In genomic region chr17:39328815-39329214, GRCh38 we compare ENCODE assay signal across 18 cellular contexts.
DNase-seq lines count a peak whose midpoint lies in the region; ATAC-seq lines count a peak whose summit lies in the region.
"Had no signal": no experiment of that assay in that cellular context is flagged by ENCODE, and none has a peak within 500 bp of the region (broad histone marks: within the 10 kb centered on the region; RNA-seq: fewer than 3 reads in every experiment).

No MANE protein-coding gene starts in this region.

- H3K4me3 ChIP-seq in MG63, result no peak overlapping the region
- H3K4me3 ChIP-seq: GM12878, GM23248 had no signal

- peaks cover 12 to 20% of the 10 kb centered on the region in 2 donors for H3K4me1 Mint-ChIP-seq in stimulated activated naive B cell treated with anti-CD40 and anti-IgM and Interleukin-4, amounts not matched to agents 10 μg/mL and 1 μg/mL and 100 μg/mL, for 72 hours

- peaks cover 5 to 8% of the 10 kb centered on the region in 2 donors for H3K36me3 Mint-ChIP-seq in stimulated activated naive B cell treated with anti-CD40 and anti-IgM and Interleukin-4, amounts not matched to agents 10 μg/mL and 1 μg/mL and 100 μg/mL, for 72 hours

- ATAC-seq in stimulated activated naive B cell treated with anti-CD40 and anti-IgM and Interleukin-4, amounts not matched to agents 10 μg/mL and 1 μg/mL and 100 μg/mL, for 72 hours (replicated peaks), result no peak
- no peak for ATAC-seq in GM21529 (IDR thresholded peaks at IDR 0.05; ENCODE audit: unreplicated experiment)
- ATAC-seq: GM12878 had no signal

- no peaks in the 10 kb centered on the region for H3K36me3 ChIP-seq in MG63

- no peaks in the 10 kb centered on the region for H3K9me3 ChIP-seq in MG63

- H3K4me3 Mint-ChIP-seq in stimulated activated naive B cell treated with anti-CD40 and anti-IgM and Interleukin-4, amounts not matched to agents 10 μg/mL and 1 μg/mL and 100 μg/mL, for 72 hours, result no peak overlapping the region
- H3K4me3 Mint-ChIP-seq: B cell; CD4-positive, alpha-beta T cell had no signal

- no peaks in the 10 kb centered on the region for H3K9me3 Mint-ChIP-seq in stimulated activated naive B cell treated with anti-CD40 and anti-IgM and Interleukin-4, amounts not matched to agents 10 μg/mL and 1 μg/mL and 100 μg/mL, for 72 hours
- H3K9me3 Mint-ChIP-seq: CD4-positive, alpha-beta T cell had no signal

- no peaks in the 10 kb centered on the region for H3K27me3 ChIP-seq in MG63

- no peaks in the 10 kb centered on the region for H3K27me3 Mint-ChIP-seq in stimulated activated naive B cell treated with anti-CD40 and anti-IgM and Interleukin-4, amounts not matched to agents 10 μg/mL and 1 μg/mL and 100 μg/mL, for 72 hours
- H3K27me3 Mint-ChIP-seq: B cell; CD4-positive, alpha-beta T cell had no signal

- H3K27ac Mint-ChIP-seq in stimulated activated naive B cell treated with anti-CD40 and anti-IgM and Interleukin-4, amounts not matched to agents 10 μg/mL and 1 μg/mL and 100 μg/mL, for 72 hours, result peak overlapping the region; percentile 25
- H3K27ac Mint-ChIP-seq: B cell; CD4-positive, alpha-beta T cell had no signal

- DNase-seq in AG08396 (ENCODE audit: low spot score) (peak; percentile 12), MG63 (peak; percentile 12), hepatic stellate cell (ENCODE audit: low spot score) (peak; percentile 10), HuH-7 (ENCODE audit: low spot score) (no peak)
- no peak for DNase-seq in stimulated activated naive B cell treated with anti-CD40 and anti-IgM and Interleukin-4, amounts not matched to agents 10 μg/mL and 1 μg/mL and 100 μg/mL, for 72 hours
- DNase-seq in activated naive CD4-positive, alpha-beta T cell treated with Interleukin-2 at 50 U/mL for 16 hours, result no peak
- DNase-seq: 8988T; C1 segment of cervical spinal cord; Calu3; CD4-positive, alpha-beta T cell; DMS 273 treated with DMSO at 0.1 percent for 48 hours; DMS79; GM23248; H7; KBM-7 had no signal

Comparison
In these comparisons a context has a peak if more than half of its experiments do, and no peak if none do; other contexts are left out.
1. DNase-seq: peak in AG08396 (single experiment), MG63 (single experiment) and hepatic stellate cell (single experiment); none in stimulated activated naive B cell treated with anti-CD40 and anti-IgM and Interleukin-4, amounts not matched to agents 10 μg/mL and 1 μg/mL and 100 μg/mL, for 72 hours (single experiment), activated naive CD4-positive, alpha-beta T cell treated with Interleukin-2 at 50 U/mL for 16 hours (single experiment) and HuH-7 (single experiment).